ENCODE assay signal across 32 cellular contexts in the genomic region with DNA sequence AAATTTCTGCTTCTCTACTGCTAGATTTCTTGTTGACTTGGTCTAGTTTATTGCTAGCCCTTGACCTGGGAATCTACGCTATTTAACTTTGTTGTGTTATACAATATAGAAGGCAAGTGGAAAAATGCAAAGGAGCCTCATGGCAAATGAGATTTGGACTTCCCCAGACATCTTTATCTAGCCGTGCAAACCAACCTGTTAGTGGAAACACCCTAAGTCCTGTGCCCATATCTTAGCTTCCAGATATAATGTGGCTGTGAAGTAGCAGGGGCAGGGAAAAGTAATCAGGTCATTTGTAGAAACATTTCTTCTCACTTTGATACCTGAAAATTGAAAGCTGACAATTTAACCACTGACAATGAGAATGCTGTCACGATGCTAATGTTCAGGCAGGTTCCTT.
"Had no signal": no experiment of that assay in that cellular context is flagged by ENCODE, and none has a peak within 500 bp of the region (broad histone marks: within the 10 kb centered on the region; RNA-seq: fewer than 3 reads in every experiment).

No MANE protein-coding gene starts in this region.

- H3K4me1 Mint-ChIP-seq: activated naive CD4-positive, alpha-beta T cell treated with anti-CD3 and anti-CD28 coated beads, Interleukin-2, amount 10 ng/mL, durations not matched to agents 7 days and 5 days; WTC11 had no signal

- ATAC-seq: activated naive CD8-positive, alpha-beta T cell treated with anti-CD3 and anti-CD28 coated beads, Interleukin-2, amount 50 U/mL, for 24 hours; WTC11 had no signal

- H3K4me1 ChIP-seq: SJSA1 had no signal

- H3K27ac Mint-ChIP-seq: activated CD4-positive, alpha-beta memory T cell treated with anti-CD3 and anti-CD28 coated beads for 36 hours; activated naive CD4-positive, alpha-beta T cell treated with anti-CD3 and anti-CD28 coated beads, Interleukin-2, amount 10 ng/mL, durations not matched to agents 7 days and 5 days; activated naive CD8-positive, alpha-beta T cell; activated naive CD8-positive, alpha-beta T cell treated with anti-CD3 and anti-CD28 coated beads, Interleukin-2, amount 50 U/mL, for 24 hours; T-helper 1 cell treated with Interleukin-12 subunit alpha and Interleukin-12 subunit beta and Interleukin-4 antibody, amounts not matched to agents 30 μg/mL and 1 μg/mL, for 36 hours; T-helper 2 cell treated with Interferon-gamma antibody and Interleukin-4, amounts not matched to agents 5 μg/mL and 100 μg/mL, for 36 hours; WTC11 had no signal

- DNase-seq: activated CD4-positive, alpha-beta memory T cell treated with anti-CD3 and anti-CD28 coated beads for 36 hours; activated CD4-positive, alpha-beta T cell treated with anti-CD3 and anti-CD28 coated beads for 4 hours; activated CD4-positive, alpha-beta T cell treated with anti-CD3 and anti-CD28 coated beads, Interleukin-2, amount 50 U/mL, for 1 hour; activated CD4-positive, CD25-positive, alpha-beta regulatory T cell treated with anti-CD3 and anti-CD28 coated beads, Interleukin-2, amount 50 U/mL, for 72 hours; activated CD8-positive, alpha-beta memory T cell treated with anti-CD3 and anti-CD28 coated beads, Interleukin-2, amount 50 U/mL, for 4 hours; activated effector memory CD4-positive, alpha-beta T cell treated with Interleukin-2 at 50 U/mL for 16 hours; activated naive CD4-positive, alpha-beta T cell treated with anti-CD3 and anti-CD28 coated beads, Interleukin-2, amount 10 ng/mL, durations not matched to agents 7 days and 5 days; activated naive CD8-positive, alpha-beta T cell treated with anti-CD3 and anti-CD28 coated beads, Interleukin-2, amount 50 U/mL, for 24 hours; activated T-cell treated with anti-CD3 and anti-CD28 coated beads for 4 hours; activated T-cell treated with anti-CD3 and anti-CD28 coated beads, Interleukin-2, amount 50 U/mL, for 48 hours; anterior cingulate cortex; brain microvascular endothelial cell; central memory CD4-positive, alpha-beta T cell; Kasumi-1; KG1; MG63; NCI-H1048; NCI-H1105 treated with DMSO at 0.1 percent for 48 hours; NCI-H1436; NCI-H1694; NCI-H1930; NCI-H2081 treated with DMSO at 0.1 percent for 48 hours; NCI-H226; NCI-H446 treated with DMSO at 0.1 percent for 48 hours; NCI-H524; SHP77 treated with DMSO at 0.1 percent for 48 hours; SK-N-SH had no signal

- H3K36me3 ChIP-seq: brain microvascular endothelial cell, MG63, SJSA1 had no signal

- H3K27me3 Mint-ChIP-seq: activated CD4-positive, alpha-beta memory T cell treated with anti-CD3 and anti-CD28 coated beads for 36 hours; activated naive CD4-positive, alpha-beta T cell treated with anti-CD3 and anti-CD28 coated beads, Interleukin-2, amount 10 ng/mL, durations not matched to agents 7 days and 5 days; activated naive CD8-positive, alpha-beta T cell; activated naive CD8-positive, alpha-beta T cell treated with anti-CD3 and anti-CD28 coated beads, Interleukin-2, amount 50 U/mL, for 24 hours had no signal

- H3K4me3 ChIP-seq: MG63, SJSA1 had no signal

- H3K4me2 ChIP-seq: SK-N-SH had no signal

- H3K27ac ChIP-seq: brain microvascular endothelial cell, SJSA1 had no signal

- H3K9me3 ChIP-seq: MG63, SJSA1, SK-N-SH had no signal

- H3K9ac ChIP-seq: SK-N-SH had no signal

- H3K9me3 Mint-ChIP-seq: activated CD4-positive, alpha-beta memory T cell treated with anti-CD3 and anti-CD28 coated beads for 36 hours; activated naive CD4-positive, alpha-beta T cell treated with anti-CD3 and anti-CD28 coated beads, Interleukin-2, amount 10 ng/mL, durations not matched to agents 7 days and 5 days; activated naive CD8-positive, alpha-beta T cell treated with anti-CD3 and anti-CD28 coated beads, Interleukin-2, amount 50 U/mL, for 24 hours; T-helper 1 cell treated with Interleukin-12 subunit alpha and Interleukin-12 subunit beta and Interleukin-4 antibody, amounts not matched to agents 30 μg/mL and 1 μg/mL, for 36 hours; T-helper 2 cell treated with Interferon-gamma antibody and Interleukin-4, amounts not matched to agents 5 μg/mL and 100 μg/mL, for 36 hours; WTC11 had no signal

- H3K4me3 Mint-ChIP-seq: activated CD4-positive, alpha-beta memory T cell treated with anti-CD3 and anti-CD28 coated beads for 36 hours; activated naive CD4-positive, alpha-beta T cell treated with anti-CD3 and anti-CD28 coated beads, Interleukin-2, amount 10 ng/mL, durations not matched to agents 7 days and 5 days; activated naive CD8-positive, alpha-beta T cell; activated naive CD8-positive, alpha-beta T cell treated with anti-CD3 and anti-CD28 coated beads, Interleukin-2, amount 50 U/mL, for 24 hours; T-helper 1 cell treated with Interleukin-12 subunit alpha and Interleukin-12 subunit beta and Interleukin-4 antibody, amounts not matched to agents 30 μg/mL and 1 μg/mL, for 36 hours; T-helper 2 cell treated with Interferon-gamma antibody and Interleukin-4, amounts not matched to agents 5 μg/mL and 100 μg/mL, for 36 hours; WTC11 had no signal

- H3K36me3 Mint-ChIP-seq: activated CD4-positive, alpha-beta memory T cell treated with anti-CD3 and anti-CD28 coated beads for 36 hours; activated naive CD4-positive, alpha-beta T cell treated with anti-CD3 and anti-CD28 coated beads, Interleukin-2, amount 10 ng/mL, durations not matched to agents 7 days and 5 days; activated naive CD8-positive, alpha-beta T cell; WTC11 had no signal

- H3K27me3 ChIP-seq: brain microvascular endothelial cell, MG63, SJSA1 had no signal
